Comparison of ENCODE assay signal across 7 cellular contexts in the genomic region with DNA sequence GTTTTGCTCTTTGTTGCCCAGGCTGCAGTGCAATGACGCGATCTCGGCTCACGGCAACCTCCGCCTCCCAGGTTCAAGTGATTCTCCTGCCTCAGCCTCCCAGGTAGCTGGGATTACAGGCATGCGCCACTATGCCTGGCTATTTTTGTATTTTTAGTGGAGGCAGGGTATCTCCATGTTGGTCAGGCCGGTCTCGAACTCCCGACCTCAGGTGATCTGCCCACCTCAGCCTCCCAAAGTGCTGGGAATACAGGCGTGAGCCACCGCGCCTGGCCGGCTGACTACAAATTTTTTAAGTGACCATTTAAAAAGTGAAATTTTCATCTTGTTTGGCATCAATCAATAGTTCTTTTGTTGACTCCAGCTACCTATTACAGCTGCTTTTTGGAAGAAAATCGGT.
A peak's percentile ranks its signal among the peaks of the same experiment; 100 is the strongest.
DNase-seq lines count a peak whose midpoint lies in the region; ATAC-seq and TF ChIP-seq lines count a peak whose summit lies in the region.
"Not testable (repeated sequence)": the region's sequence is repeated elsewhere in the genome, so short reads cannot be mapped to it uniquely, and the experiment has no call there.

No MANE protein-coding gene starts in this region.

- not testable (repeated sequence) for H4K20me1 ChIP-seq in GM23248 (ENCODE audit: insufficient read depth)
- peaks cover 22% of the 10 kb centered on the region for H4K20me1 ChIP-seq in OCI-LY7 (ENCODE audit: insufficient read depth, low read length)

- peak overlapping the region; percentile 40 for H3K4me3 Mint-ChIP-seq in activated CD8-positive, alpha-beta T cell treated with anti-CD3 and anti-CD28 coated beads, Interleukin-2, amount 10 ng/mL, durations not matched to agents 7 days and 5 days
- H3K4me3 Mint-ChIP-seq in activated T-helper 2 cell treated with anti-CD3 and anti-CD28 coated beads, Interferon-gamma antibody, Interleukin-2, Interleukin-4, amounts not matched to agents 10 μg/mL and 5 μg/mL and 100 μg/mL, durations not matched to agents 14 hours and 24 hours and 36 hours (ENCODE audit: low read depth) = peak overlapping the region; percentile 26
- peak overlapping the region; percentile 43 to 66 (median 54) for H3K4me3 Mint-ChIP-seq in brain

- H3K27me3 ChIP-seq in GM23248 (replicated peaks; ENCODE audit: insufficient read depth); trophoblast cell (ENCODE audit: insufficient read depth, low read length): not testable (repeated sequence)

- not testable (repeated sequence) for H3K79me1 ChIP-seq in trophoblast cell (ENCODE audit: low read length)

- peaks cover 29% of the 10 kb centered on the region for H3K36me3 Mint-ChIP-seq in activated CD8-positive, alpha-beta T cell treated with anti-CD3 and anti-CD28 coated beads, Interleukin-2, amount 10 ng/mL, durations not matched to agents 7 days and 5 days (ENCODE audit: low read depth)
- H3K36me3 Mint-ChIP-seq in activated T-helper 2 cell treated with anti-CD3 and anti-CD28 coated beads, Interferon-gamma antibody, Interleukin-2, Interleukin-4, amounts not matched to agents 10 μg/mL and 5 μg/mL and 100 μg/mL, durations not matched to agents 14 hours and 24 hours and 36 hours (ENCODE audit: low read depth) = peaks cover 41% of the 10 kb centered on the region
- H3K36me3 Mint-ChIP-seq in brain = peaks cover 34% of the 10 kb centered on the region

- H3K4me1 Mint-ChIP-seq in activated CD8-positive, alpha-beta T cell treated with anti-CD3 and anti-CD28 coated beads, Interleukin-2, amount 10 ng/mL, durations not matched to agents 7 days and 5 days (ENCODE audit: low read depth) = peaks cover 50% of the 10 kb centered on the region
- H3K4me1 Mint-ChIP-seq in activated T-helper 2 cell treated with anti-CD3 and anti-CD28 coated beads, Interferon-gamma antibody, Interleukin-2, Interleukin-4, amounts not matched to agents 10 μg/mL and 5 μg/mL and 100 μg/mL, durations not matched to agents 14 hours and 24 hours and 36 hours (ENCODE audit: low read depth) = peaks cover 16% of the 10 kb centered on the region
- peaks cover 52% of the 10 kb centered on the region for H3K4me1 Mint-ChIP-seq in brain

- not testable (repeated sequence) for H3K23ac ChIP-seq in trophoblast cell (ENCODE audit: low read length)

- H3K79me2 ChIP-seq in GM23248 (ENCODE audit: insufficient read depth) = peaks cover 87% of the 10 kb centered on the region
- peaks cover 91% of the 10 kb centered on the region for H3K79me2 ChIP-seq in OCI-LY7 (ENCODE audit: insufficient read depth, low read depth, low read length)
- not testable (repeated sequence) for H3K79me2 ChIP-seq in trophoblast cell (ENCODE audit: control insufficient read depth, insufficient read depth, low read length, poor library complexity)

- H3K14ac ChIP-seq in trophoblast cell (ENCODE audit: low read length) = not testable (repeated sequence)

- not testable (repeated sequence) for H2BK5ac ChIP-seq in trophoblast cell (ENCODE audit: low read depth, low read length, poor library complexity)

- not testable (repeated sequence) for H3K9me3 ChIP-seq in GM23248 (ENCODE audit: low read depth); OCI-LY7 (ENCODE audit: low read length); trophoblast cell (ENCODE audit: insufficient read depth, low read depth, low read length)

- 94 to 95% methylated on average over 14 of the region's 14 CpGs for WGBS in GM23248 (ENCODE audit: low coverage in 1 of 2, low lambda C conversion rate in 2 of 2, missing lambda C conversion rate in 2 of 2), 2 experiments
- no CpG with 5 or more reads among the region's 14 CpGs for WGBS in trophoblast cell (ENCODE audit: extremely low coverage, insufficient coverage, insufficient read length)

- H3K27ac ChIP-seq in GM23248; OCI-LY7 (ENCODE audit: low read depth, low read length, poor library complexity, severe bottlenecking); trophoblast cell (ENCODE audit: low read depth, low read length): not testable (repeated sequence)

- POLR2A ChIA-PET in OCI-LY7 (lab: Charles Lee) = interaction anchor here (0.7 kb wide), 1 partner anchor 68 kb away, joined by 3 read pairs; no protein-coding TSS in a partner anchor
- POLR2A ChIA-PET in activated CD8-positive, alpha-beta T cell treated with anti-CD3 and anti-CD28 coated beads, Interleukin-2, amount 10 ng/mL, durations not matched to agents 7 days and 5 days (lab: Charles Lee) = not testable (repeated sequence)

- H3K36me3 ChIP-seq in GM23248 (ENCODE audit: low read depth) = not testable (repeated sequence)
- H3K36me3 ChIP-seq in OCI-LY7 (ENCODE audit: insufficient read depth, low read length) = peaks cover 56% of the 10 kb centered on the region
- H3K36me3 ChIP-seq in trophoblast cell (ENCODE audit: control insufficient read depth in 1 of 2, insufficient read depth in 2 of 2, low read length in 2 of 2) = peaks cover 4 to 12% of the 10 kb centered on the region in 2 experiments

- not testable (repeated sequence) for H4K8ac ChIP-seq in trophoblast cell (ENCODE audit: low read depth, low read length)

- H2BK120ac ChIP-seq in trophoblast cell (ENCODE audit: insufficient read depth, low read length, poor library complexity) = not testable (repeated sequence)

- in situ Hi-C loops in GM23248 (cut with MboI) = not testable (repeated sequence)

- not testable (repeated sequence) for H2AFZ ChIP-seq in GM23248; OCI-LY7 (ENCODE audit: low read length); trophoblast cell (ENCODE audit: insufficient read depth, low read length, poor library complexity)

- not testable (repeated sequence) for H3K9ac ChIP-seq in GM23248; trophoblast cell (ENCODE audit: low read length)

- not testable (repeated sequence) for DNase-seq in GM23248; OCI-LY7 (ENCODE audit: low spot score); activated CD8-positive, alpha-beta T cell treated with anti-CD3 and anti-CD28 coated beads, Interleukin-2, amount 10 ng/mL, durations not matched to agents 7 days and 5 days; activated T-helper 2 cell treated with anti-CD3 and anti-CD28 coated beads, Interferon-gamma antibody, Interleukin-2, Interleukin-4, amounts not matched to agents 10 μg/mL and 5 μg/mL and 100 μg/mL, durations not matched to agents 14 hours and 24 hours and 36 hours (ENCODE audit: low spot score); trophoblast cell
- peak; percentile 72 for DNase-seq in mesenteric fat pad (ENCODE audit: low spot score)

- H3K4me1 ChIP-seq in GM23248 (ENCODE audit: insufficient read depth) (peaks cover 11% of the 10 kb centered on the region), OCI-LY7 (ENCODE audit: insufficient read depth, low read length, poor library complexity, severe bottlenecking) (peaks cover 30% of the 10 kb centered on the region)
- H3K4me1 ChIP-seq in trophoblast cell (ENCODE audit: control insufficient read depth in 1 of 2, insufficient read depth in 2 of 2, low read length in 2 of 2) = not testable (repeated sequence)

- peak overlapping the region; percentile 20 for H3K4me2 ChIP-seq in GM23248 (ENCODE audit: unreplicated experiment)
- H3K4me2 ChIP-seq in OCI-LY7 (ENCODE audit: low read length) = peak overlapping the region; percentile 66
- H3K4me2 ChIP-seq in trophoblast cell (ENCODE audit: low read length) = not testable (repeated sequence)

- H3K4me3 ChIP-seq in GM23248; trophoblast cell (ENCODE audit: low read depth, low read length): not testable (repeated sequence)
- H3K4me3 ChIP-seq in OCI-LY7 (ENCODE audit: low read depth, low read length, poor library complexity, severe bottlenecking) = peak overlapping the region; percentile 91

- H2AK5ac ChIP-seq in trophoblast cell (ENCODE audit: low read length) = not testable (repeated sequence)

- not testable (repeated sequence) for H3K9me2 ChIP-seq in GM23248 (ENCODE audit: insufficient read depth); OCI-LY7 (ENCODE audit: insufficient read depth, low read length)

- H4K91ac ChIP-seq in trophoblast cell (ENCODE audit: low read depth, low read length) = not testable (repeated sequence)

- not testable (repeated sequence) for ATAC-seq in activated CD8-positive, alpha-beta T cell treated with anti-CD3 and anti-CD28 coated beads, Interleukin-2, amount 10 ng/mL, durations not matched to agents 7 days and 5 days

- peak overlapping the region; percentile 75 for H3K4ac ChIP-seq in trophoblast cell (ENCODE audit: low read depth, low read length)

- H3K27ac Mint-ChIP-seq in activated CD8-positive, alpha-beta T cell treated with anti-CD3 and anti-CD28 coated beads, Interleukin-2, amount 10 ng/mL, durations not matched to agents 7 days and 5 days; activated T-helper 2 cell treated with anti-CD3 and anti-CD28 coated beads, Interferon-gamma antibody, Interleukin-2, Interleukin-4, amounts not matched to agents 10 μg/mL and 5 μg/mL and 100 μg/mL, durations not matched to agents 14 hours and 24 hours and 36 hours; brain: not testable (repeated sequence)

- intact Hi-C loops in OCI-LY7 (cut with micrococcal nuclease; ENCODE audit: unreplicated experiment) = loop anchor here (5.0 kb wide), 1 partner anchor 88 kb away; the partner anchor contains the start of gene CRLF3
- intact Hi-C loops in activated T-helper 2 cell treated with anti-CD3 and anti-CD28 coated beads, Interferon-gamma antibody, Interleukin-2, Interleukin-4, amounts not matched to agents 10 μg/mL and 5 μg/mL and 100 μg/mL, durations not matched to agents 14 hours and 24 hours and 36 hours (cut with micrococcal nuclease) = not testable (repeated sequence)

- H3F3A ChIP-seq in GM23248 (ENCODE audit: insufficient read depth) = not testable (repeated sequence)

- CTCF ChIA-PET in OCI-LY7 (lab: Charles Lee; ENCODE audit: unreplicated experiment); activated CD8-positive, alpha-beta T cell treated with anti-CD3 and anti-CD28 coated beads, Interleukin-2, amount 10 ng/mL, durations not matched to agents 7 days and 5 days (lab: Charles Lee): not testable (repeated sequence)

- H3K18ac ChIP-seq in trophoblast cell (ENCODE audit: low read length) = not testable (repeated sequence)

- BruUV-seq in OCI-LY7 (replicated peaks; lab: Mats Ljungman, UMichigan) = not testable (repeated sequence)

- not testable (repeated sequence) for TF ChIP-seq CTCF in OCI-LY7 (conservative IDR thresholded peaks at IDR 0.05; ENCODE audit: low read length); brain (conservative IDR thresholded peaks at IDR 0.05)

- H3K9me3 Mint-ChIP-seq in activated CD8-positive, alpha-beta T cell treated with anti-CD3 and anti-CD28 coated beads, Interleukin-2, amount 10 ng/mL, durations not matched to agents 7 days and 5 days (ENCODE audit: insufficient read depth); activated T-helper 2 cell treated with anti-CD3 and anti-CD28 coated beads, Interferon-gamma antibody, Interleukin-2, Interleukin-4, amounts not matched to agents 10 μg/mL and 5 μg/mL and 100 μg/mL, durations not matched to agents 14 hours and 24 hours and 36 hours; brain: not testable (repeated sequence)

- H4K12ac ChIP-seq in trophoblast cell (ENCODE audit: low read depth, low read length) = not testable (repeated sequence)

- not testable (repeated sequence) for H3K27me3 Mint-ChIP-seq in activated CD8-positive, alpha-beta T cell treated with anti-CD3 and anti-CD28 coated beads, Interleukin-2, amount 10 ng/mL, durations not matched to agents 7 days and 5 days (ENCODE audit: low read depth); activated T-helper 2 cell treated with anti-CD3 and anti-CD28 coated beads, Interferon-gamma antibody, Interleukin-2, Interleukin-4, amounts not matched to agents 10 μg/mL and 5 μg/mL and 100 μg/mL, durations not matched to agents 14 hours and 24 hours and 36 hours (ENCODE audit: low read depth); brain

- not testable (repeated sequence) for H2BK12ac ChIP-seq in trophoblast cell (ENCODE audit: low read length)
